In genomic region chr15:67070150-67070549, GRCh38 we compare ENCODE assay signal across 12 cellular contexts. TPM values are rescaled to one million over a fixed set of nuclear protein-coding genes. Genes with fewer than 3 reads are reported as not detected.
DNase-seq lines count a peak whose midpoint lies in the region; ATAC-seq and TF ChIP-seq lines count a peak whose summit lies in the region.
"Had no signal": no experiment of that assay in that cellular context is flagged by ENCODE, and none has a peak within 500 bp of the region (broad histone marks: within the 10 kb centered on the region; RNA-seq: fewer than 3 reads in every experiment).

No MANE protein-coding gene starts in this region.

- in situ Hi-C loops in IMR-90 (cut with MboI; ENCODE audit: low sequenced_read_pairs) (no loop called here), G401 (cut with HindIII; ENCODE audit: low sequenced_read_pairs) (no loop called here)

- no peak overlapping the region for H2BK120ac ChIP-seq in IMR-90 (ENCODE audit: low read depth, low read length)

- H3K9ac ChIP-seq in IMR-90 (ENCODE audit: low read depth, low read length), result peak overlapping the region; percentile 43

- WGBS in IMR-90 (ENCODE audit: extremely low coverage in 2 of 2, insufficient read length in 1 of 2), 2 experiments, result 100% methylated on average over 3 of the region's 5 CpGs; no CpG with 5 or more reads in 1 of the 2 experiments

- no peaks in the 10 kb centered on the region for H3K27me3 Mint-ChIP-seq in activated CD8-positive, alpha-beta T cell treated with anti-CD3 and anti-CD28 coated beads, Interleukin-2, amount 10 ng/mL, durations not matched to agents 7 days and 5 days (ENCODE audit: low read depth)
- H3K27me3 Mint-ChIP-seq in activated CD8-positive, alpha-beta T cell treated with anti-CD3 and anti-CD28 coated beads for 36 hours, result no peaks in the 10 kb centered on the region

- H4K20me1 ChIP-seq in IMR-90 (ENCODE audit: insufficient read depth, low read length) (peaks cover 89% of the 10 kb centered on the region), osteoblast (ENCODE audit: insufficient read depth, low read length) (peaks cover 56% of the 10 kb centered on the region)

- no peak overlapping the region for H3K4me3 Mint-ChIP-seq in activated CD8-positive, alpha-beta T cell treated with anti-CD3 and anti-CD28 coated beads, Interleukin-2, amount 10 ng/mL, durations not matched to agents 7 days and 5 days
- H3K4me3 Mint-ChIP-seq in activated CD8-positive, alpha-beta T cell treated with anti-CD3 and anti-CD28 coated beads for 36 hours, result no peak overlapping the region

- H2AFZ ChIP-seq in IMR-90 (replicated peaks; ENCODE audit: low read length, poor library complexity), result no peak overlapping the region
- no peak overlapping the region for H2AFZ ChIP-seq in osteoblast (ENCODE audit: low read length)

- H3K4me3 ChIP-seq in IMR-90 (ENCODE audit: insufficient read depth, low read depth, low read length) (peak overlapping the region; percentile 3; the same call in 1 of the 2 replicates), choroid plexus epithelial cell (ENCODE audit: low read depth, low read length) (peak overlapping the region; percentile 4), osteoblast (ENCODE audit: insufficient read depth, low read length) (peak overlapping the region; percentile 51)

- H3K4me2 ChIP-seq in IMR-90 (ENCODE audit: low read depth, low read length) (peak overlapping the region; percentile 79), osteoblast (ENCODE audit: insufficient read depth, low read length) (peak overlapping the region; percentile 97)

- H4K91ac ChIP-seq in IMR-90 (ENCODE audit: insufficient read depth, low read depth, low read length), result no peak overlapping the region

- H3K56ac ChIP-seq in IMR-90 (ENCODE audit: extremely low read depth, insufficient read depth, low read length), result no peak overlapping the region

- no peaks in the 10 kb centered on the region for H3K9me3 Mint-ChIP-seq in activated CD8-positive, alpha-beta T cell treated with anti-CD3 and anti-CD28 coated beads, Interleukin-2, amount 10 ng/mL, durations not matched to agents 7 days and 5 days (ENCODE audit: insufficient read depth)
- no peaks in the 10 kb centered on the region for H3K9me3 Mint-ChIP-seq in activated CD8-positive, alpha-beta T cell treated with anti-CD3 and anti-CD28 coated beads for 36 hours

- H3K4ac ChIP-seq in IMR-90 (ENCODE audit: low read depth, low read length), result peak overlapping the region; percentile 21; the same call in 1 of the 2 replicates

- H3K9me3 ChIP-seq in IMR-90 (ENCODE audit: control insufficient read depth, insufficient read depth, low read length) (no peaks in the 10 kb centered on the region), osteoblast (ENCODE audit: low read depth, low read length) (no peaks in the 10 kb centered on the region)

- peak overlapping the region; percentile 27 for H2BK5ac ChIP-seq in IMR-90 (ENCODE audit: low read depth, low read length, poor library complexity, severe bottlenecking)

- H3K27me3 ChIP-seq in IMR-90 (ENCODE audit: control insufficient read depth, insufficient read depth, low read length) (no peaks in the 10 kb centered on the region), osteoblast (ENCODE audit: insufficient read depth, low read length) (no peaks in the 10 kb centered on the region)

- peaks cover 93% of the 10 kb centered on the region for H3K79me2 ChIP-seq in osteoblast (ENCODE audit: insufficient read depth, low read length)

- no peak for TF ChIP-seq POLR2A in IMR-90 (IDR thresholded peaks at IDR 0.05; ENCODE audit: low read depth, low read length)

- no peak overlapping the region for H2BK15ac ChIP-seq in IMR-90 (ENCODE audit: low read depth, low read length)

- peak overlapping the region; percentile 49 for H3K27ac Mint-ChIP-seq in activated CD8-positive, alpha-beta T cell treated with anti-CD3 and anti-CD28 coated beads, Interleukin-2, amount 10 ng/mL, durations not matched to agents 7 days and 5 days
- H3K27ac Mint-ChIP-seq in activated CD8-positive, alpha-beta T cell treated with anti-CD3 and anti-CD28 coated beads for 36 hours, result no peak overlapping the region

- H3K18ac ChIP-seq in IMR-90 (ENCODE audit: low read depth, low read length), result peak overlapping the region; percentile 36; the same call in 1 of the 2 replicates

- H2AK5ac ChIP-seq in IMR-90 (ENCODE audit: low read depth, low read length), result peak overlapping the region; percentile 36; the same call in 1 of the 2 replicates

- POLR2A ChIA-PET in activated CD8-positive, alpha-beta T cell treated with anti-CD3 and anti-CD28 coated beads, Interleukin-2, amount 10 ng/mL, durations not matched to agents 7 days and 5 days (lab: Charles Lee), result interaction anchor here (1.4 to 9.8 kb wide), 3 partner anchors 13 to 33 kb away, joined by 4 to 124 read pairs (median 74); no protein-coding TSS in a partner anchor
- POLR2A ChIA-PET in activated CD8-positive, alpha-beta T cell treated with anti-CD3 and anti-CD28 coated beads for 36 hours (lab: Charles Lee), result interaction anchor here (0.7 to 5.0 kb wide), 8 partner anchors 9 to 67 kb away, joined by 3 to 40 read pairs (median 4); no protein-coding TSS in a partner anchor
- POLR2A ChIA-PET in IMR-90 (lab: Charles Lee; ENCODE audit: unreplicated experiment), result interaction anchor here (0.7 kb wide), 1 partner anchor 76 kb away, joined by 3 read pairs; no protein-coding TSS in a partner anchor

- no TSS peak for BruUV-seq in IMR-90 (replicated peaks; lab: Mats Ljungman, UMichigan)

- peaks cover 15% of the 10 kb centered on the region for H3K9me1 ChIP-seq in IMR-90 (ENCODE audit: insufficient read depth, low read length)

- CTCF ChIA-PET in activated CD8-positive, alpha-beta T cell treated with anti-CD3 and anti-CD28 coated beads, Interleukin-2, amount 10 ng/mL, durations not matched to agents 7 days and 5 days (lab: Charles Lee), result interaction anchor here (1.0 to 3.0 kb wide), 5 partner anchors 11 to 123 kb away, joined by 3 to 33 read pairs (median 3); no protein-coding TSS in a partner anchor
- CTCF ChIA-PET in activated CD8-positive, alpha-beta T cell treated with anti-CD3 and anti-CD28 coated beads for 36 hours (lab: Charles Lee), result interaction anchor here (0.9 to 1.4 kb wide), 2 partner anchors 9 to 124 kb away, joined by 3 to 4 read pairs; no protein-coding TSS in a partner anchor
- CTCF ChIA-PET in IMR-90 (lab: Yijun Ruan, JAX), result no interaction called here

- intact Hi-C loops in activated CD8-positive, alpha-beta T cell treated with anti-CD3 and anti-CD28 coated beads for 36 hours (cut with micrococcal nuclease), result no loop called here
- intact Hi-C loops in IMR-90 (cut with micrococcal nuclease), result no loop called here

- H3K14ac ChIP-seq in IMR-90 (replicated peaks; ENCODE audit: low read depth, low read length), result peak overlapping the region; percentile 78

- H4K8ac ChIP-seq in IMR-90 (ENCODE audit: low read depth in 2 of 2, low read length in 2 of 2), result peak overlapping the region in 1 of 2 experiments; percentile 7; a peak in 2 of 4 replicates

- H3K27ac ChIP-seq in IMR-90 (ENCODE audit: insufficient read depth, low read length) (peak overlapping the region; percentile 36; the same call in 1 of the 2 replicates), osteoblast (ENCODE audit: low read depth, low read length) (peak overlapping the region; percentile 70)

- no peak overlapping the region for H2BK20ac ChIP-seq in IMR-90 (ENCODE audit: low read depth, low read length)

- peaks cover 19% of the 10 kb centered on the region for H3K4me1 ChIP-seq in IMR-90 (ENCODE audit: control insufficient read depth, insufficient read depth, low read length)
- H3K4me1 ChIP-seq in osteoblast (ENCODE audit: insufficient read depth, low read length), result peaks cover 61% of the 10 kb centered on the region

- no peak for DNase-seq in activated CD8-positive, alpha-beta T cell treated with anti-CD3 and anti-CD28 coated beads, Interleukin-2, amount 10 ng/mL, durations not matched to agents 7 days and 5 days
- no peak for DNase-seq in activated CD8-positive, alpha-beta T cell treated with anti-CD3 and anti-CD28 coated beads for 36 hours
- DNase-seq in IMR-90 (peak; percentile 45), choroid plexus epithelial cell (ENCODE audit: low read depth) (no peak), osteoblast (ENCODE audit: insufficient read length, low spot score, missing footprints) (no peak), G401 (ENCODE audit: low spot score) (no peak)
- DNase-seq: GDM1; NCI-H1092; stimulated activated naive CD4-positive, alpha-beta T cell had no signal

- no peak for ATAC-seq in activated CD8-positive, alpha-beta T cell treated with anti-CD3 and anti-CD28 coated beads, Interleukin-2, amount 10 ng/mL, durations not matched to agents 7 days and 5 days
- no peak for ATAC-seq in activated CD8-positive, alpha-beta T cell treated with anti-CD3 and anti-CD28 coated beads for 36 hours
- no peak for ATAC-seq in IMR-90 (ENCODE audit: low read depth)
- no peak for ATAC-seq in HG02973 (IDR thresholded peaks at IDR 0.05; ENCODE audit: unreplicated experiment)
- ATAC-seq in GM21360 (IDR thresholded peaks at IDR 0.05; ENCODE audit: unreplicated experiment), result no peak
- ATAC-seq: Right ventricle myocardium inferior had no signal

- no peak for TF ChIP-seq CTCF in activated CD8-positive, alpha-beta T cell treated with anti-CD3 and anti-CD28 coated beads for 36 hours (IDR thresholded peaks at IDR 0.05)
- no peak for TF ChIP-seq CTCF in IMR-90 (conservative IDR thresholded peaks at IDR 0.05; ENCODE audit: low read depth, low read length)
- no peak for TF ChIP-seq CTCF in choroid plexus epithelial cell (conservative IDR thresholded peaks at IDR 0.05; ENCODE audit: low read depth, low read length)
- no peak for TF ChIP-seq CTCF in osteoblast (IDR thresholded peaks at IDR 0.05; ENCODE audit: extremely low read depth, low read depth, low read length)

- TF ChIP-seq RAD21 in IMR-90 (IDR thresholded peaks at IDR 0.05; ENCODE audit: low read length), result no peak

- peaks cover 46% of the 10 kb centered on the region for H3K36me3 Mint-ChIP-seq in activated CD8-positive, alpha-beta T cell treated with anti-CD3 and anti-CD28 coated beads, Interleukin-2, amount 10 ng/mL, durations not matched to agents 7 days and 5 days (ENCODE audit: low read depth)
- H3K36me3 Mint-ChIP-seq in activated CD8-positive, alpha-beta T cell treated with anti-CD3 and anti-CD28 coated beads for 36 hours (ENCODE audit: low read depth), result peaks cover 20% of the 10 kb centered on the region

- H3K23ac ChIP-seq in IMR-90 (ENCODE audit: low read depth, low read length), result peak overlapping the region; percentile 51; the same call in 1 of the 2 replicates

- H3K36me3 ChIP-seq in IMR-90 (ENCODE audit: control insufficient read depth, insufficient read depth, low read length) (peaks cover 31% of the 10 kb centered on the region), osteoblast (ENCODE audit: insufficient read depth, low read length) (peaks cover 47% of the 10 kb centered on the region)

- H3K79me1 ChIP-seq in IMR-90 (ENCODE audit: low read depth in 1 of 2, low read length in 2 of 2), result peaks cover 0 to 35% of the 10 kb centered on the region in 2 experiments; a peak in 2 of 4 replicates

- dilution Hi-C loops in IMR-90 (cut with HindIII; ENCODE audit: low sequenced_read_pairs, unreplicated experiment), result no loop called here

- H2AK9ac ChIP-seq in IMR-90 (replicated peaks; ENCODE audit: low read depth, low read length, poor library complexity), result peak overlapping the region; percentile 29

- H3K4me1 Mint-ChIP-seq in activated CD8-positive, alpha-beta T cell treated with anti-CD3 and anti-CD28 coated beads, Interleukin-2, amount 10 ng/mL, durations not matched to agents 7 days and 5 days (ENCODE audit: low read depth), result peaks cover 78% of the 10 kb centered on the region
- peaks cover 64% of the 10 kb centered on the region for H3K4me1 Mint-ChIP-seq in activated CD8-positive, alpha-beta T cell treated with anti-CD3 and anti-CD28 coated beads for 36 hours (ENCODE audit: low read depth)

- H4K5ac ChIP-seq in IMR-90 (ENCODE audit: low read depth, low read length), result no peak overlapping the region; the same call in 1 of the 2 replicates

RNA-seq across cellular contexts. Expression of gene SMAD3, which starts 4.7 kb away (rescaled TPM):
- 10 to 100 TPM; 26.8 to 27.1 TPM for total RNA-seq in activated CD8-positive, alpha-beta T cell treated with anti-CD3 and anti-CD28 coated beads, Interleukin-2, amount 10 ng/mL, durations not matched to agents 7 days and 5 days
- total RNA-seq in activated CD8-positive, alpha-beta T cell treated with anti-CD3 and anti-CD28 coated beads for 36 hours, result 10 to 100 TPM; 22.3 to 24.7 TPM
- total RNA-seq in IMR-90 (2012; rRNA removed) (71.0 and 71.1 TPM in 2 replicates), osteoblast (41.8 and 60.1 TPM in 2 replicates)
- 177 and 194 TPM in 2 replicates for polyA plus RNA-seq in IMR-90 (2012; rRNA removed)
- 153 and 181 TPM in 2 replicates for polyA plus RNA-seq in IMR-90 (2012; cell fraction: cytosol; rRNA removed)
- polyA plus RNA-seq in IMR-90 (2012; cell fraction: nucleus; rRNA removed; ENCODE audit: low replicate concordance), result 378 and 409 TPM in 2 replicates
- total RNA-seq in G401 (2014; rRNA removed; shearing (Covaris generic)), result 11.1 and 21.9 TPM in 2 replicates
